22 cellular contexts compared by ENCODE assay signal in genomic region chr11:110056956-110057355, GRCh38. TPM values are rescaled to one million over a fixed set of nuclear protein-coding genes. Genes with fewer than 3 reads are reported as not detected.
"Had no signal": no experiment of that assay in that cellular context is flagged by ENCODE, and none has a peak within 500 bp of the region (broad histone marks: within the 10 kb centered on the region; RNA-seq: fewer than 3 reads in every experiment).

No MANE protein-coding gene starts in this region.

- H3K36me3 ChIP-seq: SJCRH30 had no signal

- H3K27ac ChIP-seq: HL-60, RWPE1, SJCRH30 had no signal

- ATAC-seq: Panc1, PC-3, SK-N-SH treated with all-trans-retinoic acid at 6 μM for 48 hours had no signal

- H3K9me3 ChIP-seq: SJCRH30 had no signal

- H3K4me3 ChIP-seq: SJCRH30 had no signal

- H3K4me1 ChIP-seq: SJCRH30 had no signal

- DNase-seq: KBM-7, MV-4-11, NCI-H1048, NCI-H1105, NCI-H1417, NCI-H1436 treated with DMSO at 0.1 percent for 48 hours, NCI-H1694, NCI-H187 treated with DMSO at 0.1 percent for 48 hours, NCI-H2029 treated with DMSO at 0.1 percent for 48 hours, NCI-H2171 treated with DMSO at 0.1 percent for 48 hours, NCI-H345, NCI-H446 treated with DMSO at 0.1 percent for 48 hours, NCI-H510A treated with DMSO at 0.1 percent for 48 hours, NCI-H526, PC-3, SHP77, SJCRH30 had no signal

- H3K27me3 ChIP-seq: SJCRH30 had no signal

RNA-seq across cellular contexts. Expression of gene ZC3H12C, which starts 36.2 kb away (rescaled TPM):
- total RNA-seq: OCI-LY7 had no signal
